Comparison of ENCODE assay signal across 1 cellular context in the genomic region with DNA sequence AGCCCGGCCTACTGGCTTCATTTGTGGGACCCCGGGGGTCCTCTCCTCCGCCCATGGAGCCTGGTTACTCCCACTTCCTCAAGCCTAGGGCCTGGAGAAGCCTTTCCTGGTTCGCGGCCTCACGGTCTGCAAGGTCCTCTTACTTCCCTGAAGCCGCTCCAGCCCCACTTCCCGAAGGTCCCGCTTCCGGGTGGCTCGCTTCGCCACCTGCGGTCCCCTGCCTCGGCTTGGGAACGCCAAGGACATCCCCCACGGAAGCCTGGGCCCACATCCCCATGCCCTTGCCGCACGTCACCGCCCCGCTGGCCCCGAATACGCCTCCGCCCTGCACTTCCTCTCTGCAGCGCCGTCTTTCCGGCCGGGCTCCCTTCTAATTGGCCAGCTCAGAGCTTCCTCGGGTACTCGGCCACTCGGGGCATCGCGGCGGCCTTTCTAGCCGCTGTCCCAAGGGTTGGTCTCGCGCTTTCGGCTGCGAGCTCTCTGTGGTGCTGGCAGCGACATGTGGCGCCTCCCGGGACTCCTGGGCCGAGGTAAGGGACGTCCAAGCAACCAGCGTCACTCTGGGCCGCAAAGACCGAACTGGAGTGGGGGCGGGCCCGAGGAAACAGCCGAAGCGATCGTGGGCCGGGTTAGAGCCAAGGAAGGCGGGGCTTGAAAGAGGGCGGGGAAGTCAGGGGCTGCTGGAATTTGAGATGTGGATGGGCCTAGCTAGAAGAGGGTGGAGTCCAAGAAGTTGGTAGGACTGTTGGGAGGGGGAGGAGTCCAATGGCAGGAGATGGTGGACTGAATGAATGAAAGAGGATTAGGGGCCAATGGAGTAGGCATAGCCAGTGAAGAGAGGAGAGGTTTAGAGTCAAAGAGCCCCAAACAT.
TF ChIP-seq lines count a peak whose summit lies in the region.

A gene with protein sequence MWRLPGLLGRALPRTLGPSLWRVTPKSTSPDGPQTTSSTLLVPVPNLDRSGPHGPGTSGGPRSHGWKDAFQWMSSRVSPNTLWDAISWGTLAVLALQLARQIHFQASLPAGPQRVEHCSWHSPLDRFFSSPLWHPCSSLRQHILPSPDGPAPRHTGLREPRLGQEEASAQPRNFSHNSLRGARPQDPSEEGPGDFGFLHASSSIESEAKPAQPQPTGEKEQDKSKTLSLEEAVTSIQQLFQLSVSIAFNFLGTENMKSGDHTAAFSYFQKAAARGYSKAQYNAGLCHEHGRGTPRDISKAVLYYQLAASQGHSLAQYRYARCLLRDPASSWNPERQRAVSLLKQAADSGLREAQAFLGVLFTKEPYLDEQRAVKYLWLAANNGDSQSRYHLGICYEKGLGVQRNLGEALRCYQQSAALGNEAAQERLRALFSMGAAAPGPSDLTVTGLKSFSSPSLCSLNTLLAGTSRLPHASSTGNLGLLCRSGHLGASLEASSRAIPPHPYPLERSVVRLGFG (plus strand): TSS at position 429 of the 871 bp plus-strand sequence. CDS start 71 bp downstream, at position 500.

TF ChIP-seq in K562, 482 proteins besides CTCF, POLR2A, EP300 and RAD21 (continued from another document and continues in another):
- TF ChIP-seq, protein P1, sequence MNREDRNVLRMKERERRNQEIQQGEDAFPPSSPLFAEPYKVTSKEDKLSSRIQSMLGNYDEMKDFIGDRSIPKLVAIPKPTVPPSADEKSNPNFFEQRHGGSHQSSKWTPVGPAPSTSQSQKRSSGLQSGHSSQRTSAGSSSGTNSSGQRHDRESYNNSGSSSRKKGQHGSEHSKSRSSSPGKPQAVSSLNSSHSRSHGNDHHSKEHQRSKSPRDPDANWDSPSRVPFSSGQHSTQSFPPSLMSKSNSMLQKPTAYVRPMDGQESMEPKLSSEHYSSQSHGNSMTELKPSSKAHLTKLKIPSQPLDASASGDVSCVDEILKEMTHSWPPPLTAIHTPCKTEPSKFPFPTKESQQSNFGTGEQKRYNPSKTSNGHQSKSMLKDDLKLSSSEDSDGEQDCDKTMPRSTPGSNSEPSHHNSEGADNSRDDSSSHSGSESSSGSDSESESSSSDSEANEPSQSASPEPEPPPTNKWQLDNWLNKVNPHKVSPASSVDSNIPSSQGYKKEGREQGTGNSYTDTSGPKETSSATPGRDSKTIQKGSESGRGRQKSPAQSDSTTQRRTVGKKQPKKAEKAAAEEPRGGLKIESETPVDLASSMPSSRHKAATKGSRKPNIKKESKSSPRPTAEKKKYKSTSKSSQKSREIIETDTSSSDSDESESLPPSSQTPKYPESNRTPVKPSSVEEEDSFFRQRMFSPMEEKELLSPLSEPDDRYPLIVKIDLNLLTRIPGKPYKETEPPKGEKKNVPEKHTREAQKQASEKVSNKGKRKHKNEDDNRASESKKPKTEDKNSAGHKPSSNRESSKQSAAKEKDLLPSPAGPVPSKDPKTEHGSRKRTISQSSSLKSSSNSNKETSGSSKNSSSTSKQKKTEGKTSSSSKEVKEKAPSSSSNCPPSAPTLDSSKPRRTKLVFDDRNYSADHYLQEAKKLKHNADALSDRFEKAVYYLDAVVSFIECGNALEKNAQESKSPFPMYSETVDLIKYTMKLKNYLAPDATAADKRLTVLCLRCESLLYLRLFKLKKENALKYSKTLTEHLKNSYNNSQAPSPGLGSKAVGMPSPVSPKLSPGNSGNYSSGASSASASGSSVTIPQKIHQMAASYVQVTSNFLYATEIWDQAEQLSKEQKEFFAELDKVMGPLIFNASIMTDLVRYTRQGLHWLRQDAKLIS (CRISPR knock-in tag; IDR thresholded peaks at IDR 0.05) = 0 out of 2 replicates have a peak, but pooled peaks have one; percentile 19
- TF ChIP-seq SRF (CRISPR knock-in tag; IDR thresholded peaks at IDR 0.05) (peak in 1 of 2 experiments; percentile 75; a peak in 1 of 4 replicates), KLF6 (CRISPR knock-in tag; IDR thresholded peaks at IDR 0.05; ENCODE audit: borderline replicate concordance) (no peak), CAMTA2 (CRISPR knock-in tag; conservative IDR thresholded peaks at IDR 0.05) (no peak), ERF (CRISPR knock-in tag; IDR thresholded peaks at IDR 0.05) (0 out of 2 replicates have a peak, but pooled peaks have one; percentile 11), PHTF2 (CRISPR knock-in tag; IDR thresholded peaks at IDR 0.05) (no peak; the same call in 1 of the 2 replicates), MTA3 (IDR thresholded peaks at IDR 0.05; ENCODE audit: borderline replicate concordance) (peak; percentile 66; the same call in 1 of the 2 replicates), GABPA (tag; conservative IDR thresholded peaks at IDR 0.05; ENCODE audit: low read depth) (peak; percentile 94), SP1 (CRISPR knock-in tag; IDR thresholded peaks at IDR 0.05) (peak; percentile 94), ZNF133 (CRISPR knock-in tag; IDR thresholded peaks at IDR 0.05) (no peak), ZFX (CRISPR knock-in tag; IDR thresholded peaks at IDR 0.05) (peak; percentile 99), MTF1 (CRISPR knock-in tag; IDR thresholded peaks at IDR 0.05; ENCODE audit: borderline replicate concordance) (no peak), RBBP5 (IDR thresholded peaks at IDR 0.05; ENCODE audit: borderline replicate concordance, insufficient read depth, low read length, poor library complexity, severe bottlenecking) (peak; percentile 74), FOXA3 (CRISPR knock-in tag; conservative IDR thresholded peaks at IDR 0.05 in 1 of 2, IDR thresholded peaks at IDR 0.05 in 1 of 2) (0 out of 4 replicates have a peak, but pooled peaks of 1 of the 2 experiments have one; percentile 64), RBM15 (IDR thresholded peaks at IDR 0.05; ENCODE audit: insufficient read depth, low read length) (no peak), ELF1 (tag; IDR thresholded peaks at IDR 0.05) (peak; percentile 91), ZBTB7A (IDR thresholded peaks at IDR 0.05; ENCODE audit: borderline replicate concordance, control insufficient read depth, low read depth, low read length) (peak; percentile 76; the same call in 1 of the 2 replicates), CTBP1 (IDR thresholded peaks at IDR 0.05; ENCODE audit: borderline replicate concordance) (peak; percentile 81; the same call in 1 of the 2 replicates)
- TF ChIP-seq, protein P2, sequence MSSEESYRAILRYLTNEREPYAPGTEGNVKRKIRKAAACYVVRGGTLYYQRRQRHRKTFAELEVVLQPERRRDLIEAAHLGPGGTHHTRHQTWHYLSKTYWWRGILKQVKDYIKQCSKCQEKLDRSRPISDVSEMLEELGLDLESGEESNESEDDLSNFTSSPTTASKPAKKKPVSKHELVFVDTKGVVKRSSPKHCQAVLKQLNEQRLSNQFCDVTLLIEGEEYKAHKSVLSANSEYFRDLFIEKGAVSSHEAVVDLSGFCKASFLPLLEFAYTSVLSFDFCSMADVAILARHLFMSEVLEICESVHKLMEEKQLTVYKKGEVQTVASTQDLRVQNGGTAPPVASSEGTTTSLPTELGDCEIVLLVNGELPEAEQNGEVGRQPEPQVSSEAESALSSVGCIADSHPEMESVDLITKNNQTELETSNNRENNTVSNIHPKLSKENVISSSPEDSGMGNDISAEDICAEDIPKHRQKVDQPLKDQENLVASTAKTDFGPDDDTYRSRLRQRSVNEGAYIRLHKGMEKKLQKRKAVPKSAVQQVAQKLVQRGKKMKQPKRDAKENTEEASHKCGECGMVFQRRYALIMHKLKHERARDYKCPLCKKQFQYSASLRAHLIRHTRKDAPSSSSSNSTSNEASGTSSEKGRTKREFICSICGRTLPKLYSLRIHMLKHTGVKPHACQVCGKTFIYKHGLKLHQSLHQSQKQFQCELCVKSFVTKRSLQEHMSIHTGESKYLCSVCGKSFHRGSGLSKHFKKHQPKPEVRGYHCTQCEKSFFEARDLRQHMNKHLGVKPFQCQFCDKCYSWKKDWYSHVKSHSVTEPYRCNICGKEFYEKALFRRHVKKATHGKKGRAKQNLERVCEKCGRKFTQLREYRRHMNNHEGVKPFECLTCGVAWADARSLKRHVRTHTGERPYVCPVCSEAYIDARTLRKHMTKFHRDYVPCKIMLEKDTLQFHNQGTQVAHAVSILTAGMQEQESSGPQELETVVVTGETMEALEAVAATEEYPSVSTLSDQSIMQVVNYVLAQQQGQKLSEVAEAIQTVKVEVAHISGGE (CRISPR knock-in tag; IDR thresholded peaks at IDR 0.05) = peak; percentile 69 to 93 (median 70); a peak in 5 of 6 replicates
- TF ChIP-seq, protein P3, sequence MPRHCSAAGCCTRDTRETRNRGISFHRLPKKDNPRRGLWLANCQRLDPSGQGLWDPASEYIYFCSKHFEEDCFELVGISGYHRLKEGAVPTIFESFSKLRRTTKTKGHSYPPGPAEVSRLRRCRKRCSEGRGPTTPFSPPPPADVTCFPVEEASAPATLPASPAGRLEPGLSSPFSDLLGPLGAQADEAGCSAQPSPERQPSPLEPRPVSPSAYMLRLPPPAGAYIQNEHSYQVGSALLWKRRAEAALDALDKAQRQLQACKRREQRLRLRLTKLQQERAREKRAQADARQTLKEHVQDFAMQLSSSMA (CRISPR knock-in tag; IDR thresholded peaks at IDR 0.05) = 0 out of 2 replicates have a peak, but pooled peaks have one; percentile 70
- TF ChIP-seq, protein P4, sequence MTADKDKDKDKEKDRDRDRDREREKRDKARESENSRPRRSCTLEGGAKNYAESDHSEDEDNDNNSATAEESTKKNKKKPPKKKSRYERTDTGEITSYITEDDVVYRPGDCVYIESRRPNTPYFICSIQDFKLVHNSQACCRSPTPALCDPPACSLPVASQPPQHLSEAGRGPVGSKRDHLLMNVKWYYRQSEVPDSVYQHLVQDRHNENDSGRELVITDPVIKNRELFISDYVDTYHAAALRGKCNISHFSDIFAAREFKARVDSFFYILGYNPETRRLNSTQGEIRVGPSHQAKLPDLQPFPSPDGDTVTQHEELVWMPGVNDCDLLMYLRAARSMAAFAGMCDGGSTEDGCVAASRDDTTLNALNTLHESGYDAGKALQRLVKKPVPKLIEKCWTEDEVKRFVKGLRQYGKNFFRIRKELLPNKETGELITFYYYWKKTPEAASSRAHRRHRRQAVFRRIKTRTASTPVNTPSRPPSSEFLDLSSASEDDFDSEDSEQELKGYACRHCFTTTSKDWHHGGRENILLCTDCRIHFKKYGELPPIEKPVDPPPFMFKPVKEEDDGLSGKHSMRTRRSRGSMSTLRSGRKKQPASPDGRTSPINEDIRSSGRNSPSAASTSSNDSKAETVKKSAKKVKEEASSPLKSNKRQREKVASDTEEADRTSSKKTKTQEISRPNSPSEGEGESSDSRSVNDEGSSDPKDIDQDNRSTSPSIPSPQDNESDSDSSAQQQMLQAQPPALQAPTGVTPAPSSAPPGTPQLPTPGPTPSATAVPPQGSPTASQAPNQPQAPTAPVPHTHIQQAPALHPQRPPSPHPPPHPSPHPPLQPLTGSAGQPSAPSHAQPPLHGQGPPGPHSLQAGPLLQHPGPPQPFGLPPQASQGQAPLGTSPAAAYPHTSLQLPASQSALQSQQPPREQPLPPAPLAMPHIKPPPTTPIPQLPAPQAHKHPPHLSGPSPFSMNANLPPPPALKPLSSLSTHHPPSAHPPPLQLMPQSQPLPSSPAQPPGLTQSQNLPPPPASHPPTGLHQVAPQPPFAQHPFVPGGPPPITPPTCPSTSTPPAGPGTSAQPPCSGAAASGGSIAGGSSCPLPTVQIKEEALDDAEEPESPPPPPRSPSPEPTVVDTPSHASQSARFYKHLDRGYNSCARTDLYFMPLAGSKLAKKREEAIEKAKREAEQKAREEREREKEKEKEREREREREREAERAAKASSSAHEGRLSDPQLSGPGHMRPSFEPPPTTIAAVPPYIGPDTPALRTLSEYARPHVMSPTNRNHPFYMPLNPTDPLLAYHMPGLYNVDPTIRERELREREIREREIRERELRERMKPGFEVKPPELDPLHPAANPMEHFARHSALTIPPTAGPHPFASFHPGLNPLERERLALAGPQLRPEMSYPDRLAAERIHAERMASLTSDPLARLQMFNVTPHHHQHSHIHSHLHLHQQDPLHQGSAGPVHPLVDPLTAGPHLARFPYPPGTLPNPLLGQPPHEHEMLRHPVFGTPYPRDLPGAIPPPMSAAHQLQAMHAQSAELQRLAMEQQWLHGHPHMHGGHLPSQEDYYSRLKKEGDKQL (CRISPR knock-in tag; IDR thresholded peaks at IDR 0.05; ENCODE audit: borderline replicate concordance) = 0 out of 2 replicates have a peak, but pooled peaks have one; percentile 20
- TF ChIP-seq, protein P5, sequence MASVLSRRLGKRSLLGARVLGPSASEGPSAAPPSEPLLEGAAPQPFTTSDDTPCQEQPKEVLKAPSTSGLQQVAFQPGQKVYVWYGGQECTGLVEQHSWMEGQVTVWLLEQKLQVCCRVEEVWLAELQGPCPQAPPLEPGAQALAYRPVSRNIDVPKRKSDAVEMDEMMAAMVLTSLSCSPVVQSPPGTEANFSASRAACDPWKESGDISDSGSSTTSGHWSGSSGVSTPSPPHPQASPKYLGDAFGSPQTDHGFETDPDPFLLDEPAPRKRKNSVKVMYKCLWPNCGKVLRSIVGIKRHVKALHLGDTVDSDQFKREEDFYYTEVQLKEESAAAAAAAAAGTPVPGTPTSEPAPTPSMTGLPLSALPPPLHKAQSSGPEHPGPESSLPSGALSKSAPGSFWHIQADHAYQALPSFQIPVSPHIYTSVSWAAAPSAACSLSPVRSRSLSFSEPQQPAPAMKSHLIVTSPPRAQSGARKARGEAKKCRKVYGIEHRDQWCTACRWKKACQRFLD (CRISPR knock-in tag; IDR thresholded peaks at IDR 0.05) = 0 out of 2 replicates have a peak, but pooled peaks have one; percentile 47
- TF ChIP-seq, protein P6, sequence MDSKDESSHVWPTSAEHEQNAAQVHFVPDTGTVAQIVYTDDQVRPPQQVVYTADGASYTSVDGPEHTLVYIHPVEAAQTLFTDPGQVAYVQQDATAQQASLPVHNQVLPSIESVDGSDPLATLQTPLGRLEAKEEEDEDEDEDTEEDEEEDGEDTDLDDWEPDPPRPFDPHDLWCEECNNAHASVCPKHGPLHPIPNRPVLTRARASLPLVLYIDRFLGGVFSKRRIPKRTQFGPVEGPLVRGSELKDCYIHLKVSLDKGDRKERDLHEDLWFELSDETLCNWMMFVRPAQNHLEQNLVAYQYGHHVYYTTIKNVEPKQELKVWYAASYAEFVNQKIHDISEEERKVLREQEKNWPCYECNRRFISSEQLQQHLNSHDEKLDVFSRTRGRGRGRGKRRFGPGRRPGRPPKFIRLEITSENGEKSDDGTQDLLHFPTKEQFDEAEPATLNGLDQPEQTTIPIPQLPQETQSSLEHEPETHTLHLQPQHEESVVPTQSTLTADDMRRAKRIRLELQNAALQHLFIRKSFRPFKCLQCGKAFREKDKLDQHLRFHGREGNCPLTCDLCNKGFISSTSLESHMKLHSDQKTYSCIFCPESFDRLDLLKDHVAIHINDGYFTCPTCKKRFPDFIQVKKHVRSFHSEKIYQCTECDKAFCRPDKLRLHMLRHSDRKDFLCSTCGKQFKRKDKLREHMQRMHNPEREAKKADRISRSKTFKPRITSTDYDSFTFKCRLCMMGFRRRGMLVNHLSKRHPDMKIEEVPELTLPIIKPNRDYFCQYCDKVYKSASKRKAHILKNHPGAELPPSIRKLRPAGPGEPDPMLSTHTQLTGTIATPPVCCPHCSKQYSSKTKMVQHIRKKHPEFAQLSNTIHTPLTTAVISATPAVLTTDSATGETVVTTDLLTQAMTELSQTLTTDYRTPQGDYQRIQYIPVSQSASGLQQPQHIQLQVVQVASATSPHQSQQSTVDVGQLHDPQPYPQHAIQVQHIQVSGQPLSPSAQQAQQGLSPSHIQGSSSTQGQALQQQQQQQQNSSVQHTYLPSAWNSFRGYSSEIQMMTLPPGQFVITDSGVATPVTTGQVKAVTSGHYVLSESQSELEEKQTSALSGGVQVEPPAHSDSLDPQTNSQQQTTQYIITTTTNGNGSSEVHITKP (IDR thresholded peaks at IDR 0.05; ENCODE audit: partially characterized antibody) = peak; percentile 61
- TF ChIP-seq, protein P7, sequence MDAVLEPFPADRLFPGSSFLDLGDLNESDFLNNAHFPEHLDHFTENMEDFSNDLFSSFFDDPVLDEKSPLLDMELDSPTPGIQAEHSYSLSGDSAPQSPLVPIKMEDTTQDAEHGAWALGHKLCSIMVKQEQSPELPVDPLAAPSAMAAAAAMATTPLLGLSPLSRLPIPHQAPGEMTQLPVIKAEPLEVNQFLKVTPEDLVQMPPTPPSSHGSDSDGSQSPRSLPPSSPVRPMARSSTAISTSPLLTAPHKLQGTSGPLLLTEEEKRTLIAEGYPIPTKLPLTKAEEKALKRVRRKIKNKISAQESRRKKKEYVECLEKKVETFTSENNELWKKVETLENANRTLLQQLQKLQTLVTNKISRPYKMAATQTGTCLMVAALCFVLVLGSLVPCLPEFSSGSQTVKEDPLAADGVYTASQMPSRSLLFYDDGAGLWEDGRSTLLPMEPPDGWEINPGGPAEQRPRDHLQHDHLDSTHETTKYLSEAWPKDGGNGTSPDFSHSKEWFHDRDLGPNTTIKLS (IDR thresholded peaks at IDR 0.05; ENCODE audit: borderline replicate concordance, low read depth) = peak; percentile 87; the same call in 1 of the 2 replicates
